33 cellular contexts compared by ENCODE assay signal in the genomic region with DNA sequence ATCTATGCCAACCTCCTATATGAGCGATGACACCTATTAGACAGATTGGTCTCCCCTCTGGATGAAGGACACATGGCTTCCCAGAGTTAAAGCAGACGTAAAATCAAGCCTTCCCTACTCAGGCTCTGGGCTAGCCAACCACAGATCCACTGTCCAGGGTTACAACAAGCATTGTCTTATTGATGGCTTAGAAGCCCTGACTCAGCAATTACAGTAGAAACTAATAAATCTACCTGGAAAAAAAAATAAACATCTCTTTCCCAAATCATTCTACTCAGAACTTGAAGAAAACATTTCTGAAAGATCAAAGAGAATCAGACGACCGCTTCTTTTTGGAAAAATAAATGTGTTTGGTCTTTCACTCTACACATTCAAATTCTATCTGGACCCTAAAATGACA.
"Had no signal": no experiment of that assay in that cellular context is flagged by ENCODE, and none has a peak within 500 bp of the region (broad histone marks: within the 10 kb centered on the region; RNA-seq: fewer than 3 reads in every experiment).

No MANE protein-coding gene starts in this region.

- ATAC-seq: activated CD8-positive, alpha-beta memory T cell treated with anti-CD3 and anti-CD28 coated beads, Interleukin-2, amount 10 ng/mL, durations not matched to agents 7 days and 5 days; activated naive CD8-positive, alpha-beta T cell treated with anti-CD3 and anti-CD28 coated beads, Interleukin-2, amount 50 U/mL, for 24 hours; PC-3; Right ventricle myocardium inferior; SK-N-SH treated with all-trans-retinoic acid at 6 μM for 48 hours had no signal

- H3K9me3 Mint-ChIP-seq: activated naive CD4-positive, alpha-beta T cell treated with anti-CD3 and anti-CD28 coated beads, Interleukin-2, amount 10 ng/mL, durations not matched to agents 7 days and 5 days; activated naive CD8-positive, alpha-beta T cell treated with anti-CD3 and anti-CD28 coated beads, Interleukin-2, amount 50 U/mL, for 24 hours had no signal

- H3K27ac ChIP-seq: brain microvascular endothelial cell, Peyer's patch, RWPE1, WERI-Rb-1 had no signal

- H3K27ac Mint-ChIP-seq: activated CD4-positive, alpha-beta memory T cell treated with anti-CD3 and anti-CD28 coated beads, Interleukin-2, amount 10 ng/mL, durations not matched to agents 7 days and 5 days; activated CD8-positive, alpha-beta memory T cell treated with anti-CD3 and anti-CD28 coated beads, Interleukin-2, amount 10 ng/mL, durations not matched to agents 7 days and 5 days; activated naive CD4-positive, alpha-beta T cell treated with anti-CD3 and anti-CD28 coated beads, Interleukin-2, amount 10 ng/mL, durations not matched to agents 7 days and 5 days; activated naive CD8-positive, alpha-beta T cell; activated naive CD8-positive, alpha-beta T cell treated with anti-CD3 and anti-CD28 coated beads, Interleukin-2, amount 50 U/mL, for 24 hours had no signal

- H3K36me3 ChIP-seq: brain microvascular endothelial cell, Peyer's patch, WERI-Rb-1 had no signal

- H3K4me1 Mint-ChIP-seq: activated CD4-positive, alpha-beta memory T cell treated with anti-CD3 and anti-CD28 coated beads, Interleukin-2, amount 10 ng/mL, durations not matched to agents 7 days and 5 days; activated CD8-positive, alpha-beta memory T cell treated with anti-CD3 and anti-CD28 coated beads, Interleukin-2, amount 10 ng/mL, durations not matched to agents 7 days and 5 days; activated naive CD4-positive, alpha-beta T cell treated with anti-CD3 and anti-CD28 coated beads, Interleukin-2, amount 10 ng/mL, durations not matched to agents 7 days and 5 days; activated naive CD8-positive, alpha-beta T cell treated with anti-CD3 and anti-CD28 coated beads, Interleukin-2, amount 50 U/mL, for 24 hours had no signal

- H3K36me3 Mint-ChIP-seq: activated CD8-positive, alpha-beta memory T cell treated with anti-CD3 and anti-CD28 coated beads, Interleukin-2, amount 10 ng/mL, durations not matched to agents 7 days and 5 days; activated naive CD4-positive, alpha-beta T cell treated with anti-CD3 and anti-CD28 coated beads, Interleukin-2, amount 10 ng/mL, durations not matched to agents 7 days and 5 days had no signal

- H3K4me3 Mint-ChIP-seq: activated CD4-positive, alpha-beta memory T cell treated with anti-CD3 and anti-CD28 coated beads, Interleukin-2, amount 10 ng/mL, durations not matched to agents 7 days and 5 days; activated CD8-positive, alpha-beta memory T cell treated with anti-CD3 and anti-CD28 coated beads, Interleukin-2, amount 10 ng/mL, durations not matched to agents 7 days and 5 days; activated naive CD4-positive, alpha-beta T cell treated with anti-CD3 and anti-CD28 coated beads, Interleukin-2, amount 10 ng/mL, durations not matched to agents 7 days and 5 days; activated naive CD8-positive, alpha-beta T cell; activated naive CD8-positive, alpha-beta T cell treated with anti-CD3 and anti-CD28 coated beads, Interleukin-2, amount 50 U/mL, for 24 hours had no signal

- H3K27me3 Mint-ChIP-seq: activated naive CD4-positive, alpha-beta T cell treated with anti-CD3 and anti-CD28 coated beads, Interleukin-2, amount 10 ng/mL, durations not matched to agents 7 days and 5 days; activated naive CD8-positive, alpha-beta T cell treated with anti-CD3 and anti-CD28 coated beads, Interleukin-2, amount 50 U/mL, for 24 hours had no signal

- H3K9me3 ChIP-seq: Peyer's patch had no signal

- H3K27me3 ChIP-seq: brain microvascular endothelial cell, Peyer's patch had no signal

- DNase-seq: activated CD4-positive, alpha-beta memory T cell treated with anti-CD3 and anti-CD28 coated beads, Interleukin-2, amount 10 ng/mL, durations not matched to agents 7 days and 5 days; activated CD4-positive, alpha-beta T cell treated with anti-CD3 and anti-CD28 coated beads for 1 hour; activated CD4-positive, alpha-beta T cell treated with anti-CD3 and anti-CD28 coated beads for 48 hours; activated CD4-positive, CD25-positive, alpha-beta regulatory T cell; activated CD8-positive, alpha-beta memory T cell treated with anti-CD3 and anti-CD28 coated beads for 24 hours; activated CD8-positive, alpha-beta memory T cell treated with anti-CD3 and anti-CD28 coated beads, Interleukin-2, amount 10 ng/mL, durations not matched to agents 7 days and 5 days; activated CD8-positive, alpha-beta memory T cell treated with anti-CD3 and anti-CD28 coated beads, Interleukin-2, amount 50 U/mL, for 48 hours; activated effector memory CD4-positive, alpha-beta T cell treated with Interleukin-2 at 50 U/mL for 16 hours; activated naive CD4-positive, alpha-beta T cell treated with anti-CD3 and anti-CD28 coated beads, Interleukin-2, amount 10 ng/mL, durations not matched to agents 7 days and 5 days; activated naive CD8-positive, alpha-beta T cell treated with anti-CD3 and anti-CD28 coated beads, Interleukin-2, amount 50 U/mL, for 24 hours; activated T-cell treated with anti-CD3 and anti-CD28 coated beads, Interleukin-2, amount 50 U/mL, for 48 hours; aorta; brain microvascular endothelial cell; central memory CD4-positive, alpha-beta T cell; NCI-H1105 treated with DMSO at 0.1 percent for 48 hours; NCI-H1436; NCI-H1694; NCI-H1930; NCI-H2081 treated with DMSO at 0.1 percent for 48 hours; NCI-H345; NCI-H524 treated with DMSO at 0.1 percent for 48 hours; NK-92 treated with Interleukin-12 subunit alpha and Interleukin-12 subunit beta, amount 100 ng/mL, for 24 hours; PC-3; Peyer's patch; SIG-M5; T-helper 1 cell; T-helper 2 cell; T-helper 9 cell; WERI-Rb-1 had no signal

- H3K4me3 ChIP-seq: Peyer's patch had no signal
